ENCODE assay signal across 1 cellular context in genomic region chr3:42264399-42265058, GRCh38.
TF ChIP-seq lines count a peak whose summit lies in the region.

No MANE protein-coding gene starts in this region.

TF ChIP-seq in K562, 482 proteins besides CTCF, POLR2A, EP300 and RAD21 (continued from another document):
- TF ChIP-seq MGA (IDR thresholded peaks at IDR 0.05) (peak; percentile 49), NR2C2 (CRISPR knock-in tag; IDR thresholded peaks at IDR 0.05) (no peak), NR2C2 (tag; IDR thresholded peaks at IDR 0.05) (no peak), MAX (CRISPR knock-in tag; IDR thresholded peaks at IDR 0.05) (0 out of 2 replicates have a peak, but pooled peaks have one; percentile 21), ZBTB40 (IDR thresholded peaks at IDR 0.05) (no peak), ZBTB40 (CRISPR knock-in tag; IDR thresholded peaks at IDR 0.05) (no peak), GABPB1 (CRISPR knock-in tag; IDR thresholded peaks at IDR 0.05) (no peak), SMAD4 (CRISPR knock-in tag; conservative IDR thresholded peaks at IDR 0.05) (no peak), EWSR1 (IDR thresholded peaks at IDR 0.05; ENCODE audit: borderline replicate concordance, low read depth, partially characterized antibody) (no peak), TCF7L2 (IDR thresholded peaks at IDR 0.05; ENCODE audit: low read depth, low read length) (no peak), TEAD4 (IDR thresholded peaks at IDR 0.05; ENCODE audit: low read length) (no peak), TEAD4 (CRISPR knock-in tag; IDR thresholded peaks at IDR 0.05; ENCODE audit: borderline replicate concordance) (no peak), NFIC (IDR thresholded peaks at IDR 0.05) (no peak), MLX (CRISPR knock-in tag; conservative IDR thresholded peaks at IDR 0.05) (no peak), NCOA2 (IDR thresholded peaks at IDR 0.05; ENCODE audit: partially characterized antibody in 2 of 2) (no peak), MAFF (IDR thresholded peaks at IDR 0.05; ENCODE audit: low read length) (no peak), THRAP3 (IDR thresholded peaks at IDR 0.05; ENCODE audit: borderline replicate concordance) (no peak), PML (IDR thresholded peaks at IDR 0.05; ENCODE audit: low read length) (no peak), TCFL5 (CRISPR knock-in tag; conservative IDR thresholded peaks at IDR 0.05) (no peak), ZNF707 (CRISPR knock-in tag; conservative IDR thresholded peaks at IDR 0.05) (no peak), ZC3H11A (IDR thresholded peaks at IDR 0.05; ENCODE audit: low read depth, low read length) (no peak), NCOA4 (IDR thresholded peaks at IDR 0.05; ENCODE audit: partially characterized antibody) (no peak), MBD2 (IDR thresholded peaks at IDR 0.05; ENCODE audit: borderline replicate concordance, low read depth) (no peak), RFX5 (IDR thresholded peaks at IDR 0.05; ENCODE audit: low read depth, low read length) (no peak), HINFP (tag; conservative IDR thresholded peaks at IDR 0.05; ENCODE audit: low read depth) (no peak), ZNF140 (CRISPR knock-in tag; IDR thresholded peaks at IDR 0.05) (no peak)
TF ChIP-seq in K562: peak in this region for 8.
